Comparison of ENCODE assay signal across 1 cellular context in the genomic region with DNA sequence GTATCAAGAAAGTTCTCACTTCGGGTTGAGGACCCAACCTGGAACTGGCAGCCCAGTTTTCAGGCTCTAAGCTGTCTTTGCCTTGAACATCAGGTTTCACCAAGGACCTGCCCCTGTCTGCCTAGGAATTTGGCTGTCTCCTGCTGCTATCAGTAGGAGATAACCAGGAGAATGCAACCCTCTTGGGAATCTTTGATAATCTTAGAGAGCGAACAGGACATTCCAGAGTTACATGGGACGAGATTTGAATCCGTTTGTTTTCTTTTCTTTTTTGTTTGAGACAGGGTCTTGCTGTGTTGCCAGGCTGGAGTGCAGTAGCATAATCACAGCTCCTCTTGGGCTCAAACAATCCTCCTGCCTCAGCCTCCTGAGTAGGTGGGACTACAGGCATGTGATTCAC.
TF ChIP-seq lines count a peak whose summit lies in the region.

No MANE protein-coding gene starts in this region.

TF ChIP-seq in WTC11, 78 proteins besides CTCF, POLR2A, EP300 and RAD21 (continued from another document):
- TF ChIP-seq, protein P1, sequence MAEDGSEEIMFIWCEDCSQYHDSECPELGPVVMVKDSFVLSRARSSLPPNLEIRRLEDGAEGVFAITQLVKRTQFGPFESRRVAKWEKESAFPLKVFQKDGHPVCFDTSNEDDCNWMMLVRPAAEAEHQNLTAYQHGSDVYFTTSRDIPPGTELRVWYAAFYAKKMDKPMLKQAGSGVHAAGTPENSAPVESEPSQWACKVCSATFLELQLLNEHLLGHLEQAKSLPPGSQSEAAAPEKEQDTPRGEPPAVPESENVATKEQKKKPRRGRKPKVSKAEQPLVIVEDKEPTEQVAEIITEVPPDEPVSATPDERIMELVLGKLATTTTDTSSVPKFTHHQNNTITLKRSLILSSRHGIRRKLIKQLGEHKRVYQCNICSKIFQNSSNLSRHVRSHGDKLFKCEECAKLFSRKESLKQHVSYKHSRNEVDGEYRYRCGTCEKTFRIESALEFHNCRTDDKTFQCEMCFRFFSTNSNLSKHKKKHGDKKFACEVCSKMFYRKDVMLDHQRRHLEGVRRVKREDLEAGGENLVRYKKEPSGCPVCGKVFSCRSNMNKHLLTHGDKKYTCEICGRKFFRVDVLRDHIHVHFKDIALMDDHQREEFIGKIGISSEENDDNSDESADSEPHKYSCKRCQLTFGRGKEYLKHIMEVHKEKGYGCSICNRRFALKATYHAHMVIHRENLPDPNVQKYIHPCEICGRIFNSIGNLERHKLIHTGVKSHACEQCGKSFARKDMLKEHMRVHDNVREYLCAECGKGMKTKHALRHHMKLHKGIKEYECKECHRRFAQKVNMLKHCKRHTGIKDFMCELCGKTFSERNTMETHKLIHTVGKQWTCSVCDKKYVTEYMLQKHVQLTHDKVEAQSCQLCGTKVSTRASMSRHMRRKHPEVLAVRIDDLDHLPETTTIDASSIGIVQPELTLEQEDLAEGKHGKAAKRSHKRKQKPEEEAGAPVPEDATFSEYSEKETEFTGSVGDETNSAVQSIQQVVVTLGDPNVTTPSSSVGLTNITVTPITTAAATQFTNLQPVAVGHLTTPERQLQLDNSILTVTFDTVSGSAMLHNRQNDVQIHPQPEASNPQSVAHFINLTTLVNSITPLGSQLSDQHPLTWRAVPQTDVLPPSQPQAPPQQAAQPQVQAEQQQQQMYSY (CRISPR knock-in tag; IDR thresholded peaks at IDR 0.05), result no peak
